Comparison of ENCODE assay signal across 8 cellular contexts in genomic region chr1:85520838-85521820, GRCh38. TPM values are rescaled to one million over a fixed set of nuclear protein-coding genes. Genes with fewer than 3 reads are reported as not detected.
DNase-seq lines count a peak whose midpoint lies in the region; ATAC-seq, FAIRE-seq and TF ChIP-seq lines count a peak whose summit lies in the region.
"Not testable (repeated sequence)": the region's sequence is repeated elsewhere in the genome, so short reads cannot be mapped to it uniquely, and the experiment has no call there.
"Had no signal": no experiment of that assay in that cellular context is flagged by ENCODE, and none has a peak within 500 bp of the region (broad histone marks: within the 10 kb centered on the region; RNA-seq: fewer than 3 reads in every experiment).

No MANE protein-coding gene starts in this region.

- not testable (repeated sequence) for BruUV-seq in Panc1 (replicated peaks; lab: Mats Ljungman, UMichigan)

- H3K9me3 ChIP-seq in Panc1 (ENCODE audit: control insufficient read depth, insufficient read depth, low read depth, low read length); astrocyte (ENCODE audit: insufficient read depth, low read depth, low read length); psoas muscle: not testable (repeated sequence)

- TF ChIP-seq CTCF in HFFc6 (IDR thresholded peaks at IDR 0.05); Panc1 (IDR thresholded peaks at IDR 0.05); astrocyte (IDR thresholded peaks at IDR 0.05; ENCODE audit: insufficient read depth, low read depth, low read length); psoas muscle (IDR thresholded peaks at IDR 0.05): not testable (repeated sequence)

- not testable (repeated sequence) for H4K20me1 ChIP-seq in astrocyte (ENCODE audit: insufficient read depth, low read length)

- not testable (repeated sequence) for H3K9me3 Mint-ChIP-seq in HFFc6; astrocyte (ENCODE audit: unreplicated experiment)

- H3K9ac ChIP-seq in astrocyte (ENCODE audit: low read length), result peak overlapping the region; percentile 73

- H3K27ac Mint-ChIP-seq in HFFc6, result peak overlapping the region; percentile 88
- peak overlapping the region; percentile 92 for H3K27ac Mint-ChIP-seq in astrocyte (ENCODE audit: unreplicated experiment)

- H3K27ac ChIP-seq in Panc1 (ENCODE audit: low read length) (peak overlapping the region; percentile 94), astrocyte (ENCODE audit: low read depth, low read length) (peak overlapping the region; percentile 84), psoas muscle (peak overlapping the region; percentile 60)

- peaks cover 14% of the 10 kb centered on the region for H3K36me3 Mint-ChIP-seq in HFFc6 (ENCODE audit: low read depth)
- H3K36me3 Mint-ChIP-seq in astrocyte (ENCODE audit: low read depth, unreplicated experiment), result not testable (repeated sequence)

- not testable (repeated sequence) for H3K27me3 ChIP-seq in Panc1 (ENCODE audit: control insufficient read depth, insufficient read depth, low read length); astrocyte (ENCODE audit: insufficient read depth, low read length); psoas muscle (ENCODE audit: insufficient read depth in 3 of 3, low read length in 2 of 3)

- in situ Hi-C loops in Panc1 (cut with HindIII; ENCODE audit: low pct_unique_long_range_greater_than_20kb, low sequenced_read_pairs), result not testable (repeated sequence)

- H3K4me1 Mint-ChIP-seq in HFFc6 (ENCODE audit: low read depth), result peaks cover 60% of the 10 kb centered on the region
- peaks cover 44% of the 10 kb centered on the region for H3K4me1 Mint-ChIP-seq in astrocyte (ENCODE audit: low read depth, unreplicated experiment)

- peak overlapping the region; percentile 74 for H3K4me2 ChIP-seq in astrocyte (ENCODE audit: low read length)

- peak; percentile 90 for FAIRE-seq in astrocyte (lab: Jason Lieb, UNC)

- POLR2A ChIA-PET in Panc1 (lab: Charles Lee), result not testable (repeated sequence)

- H3K27me3 Mint-ChIP-seq in HFFc6 (ENCODE audit: insufficient read depth); astrocyte (ENCODE audit: low read depth, unreplicated experiment): not testable (repeated sequence)

- CTCF ChIA-PET in Panc1 (lab: Charles Lee), result not testable (repeated sequence)

- not testable (repeated sequence) for H3K36me3 ChIP-seq in Panc1 (ENCODE audit: control insufficient read depth, insufficient read depth, low read length); astrocyte (ENCODE audit: insufficient read depth, low read length); psoas muscle (ENCODE audit: insufficient read depth in 1 of 2, low read depth in 1 of 2)

- WGBS in psoas muscle, 3 donors, result 56 to 61% (median 58%) methylated on average over 10 to 11 of the region's 15 CpGs

- H3K4me3 Mint-ChIP-seq in HFFc6, result peak overlapping the region; percentile 78
- H3K4me3 Mint-ChIP-seq in astrocyte (ENCODE audit: unreplicated experiment), result peak overlapping the region; percentile 54

- ATAC-seq in Panc1 (peak; percentile 90), psoas muscle (peak; percentile 21 to 78 (median 50))

- DNase-seq in EH (ENCODE audit: low read depth) (peak; percentile 91), HFFc6 (peak; percentile 92), astrocyte (ENCODE audit: low read depth) (peak; percentile 90), fibroblast of gingiva (ENCODE audit: low read depth) (peak; percentile 77), islet precursor cell (peak; percentile 78), psoas muscle (peak in 1 of 2 donors; percentile 12)
- not testable (repeated sequence) for DNase-seq in Panc1 (ENCODE audit: low read depth, low spot score)

- peaks cover 38% of the 10 kb centered on the region for H3K79me2 ChIP-seq in astrocyte (ENCODE audit: insufficient read depth, low read length)

- H2AFZ ChIP-seq in astrocyte (ENCODE audit: low read depth, low read length), result not testable (repeated sequence)

- H3K4me1 ChIP-seq in Panc1 (ENCODE audit: control insufficient read depth, insufficient read depth, low read length) (peaks cover 46% of the 10 kb centered on the region), astrocyte (ENCODE audit: insufficient read depth, low read length) (peaks cover 12% of the 10 kb centered on the region)
- not testable (repeated sequence) for H3K4me1 ChIP-seq in psoas muscle

- H3K4me3 ChIP-seq in Panc1 (ENCODE audit: low read depth in 2 of 2, low read length in 2 of 2) (peak overlapping the region; percentile 23 to 53), astrocyte (ENCODE audit: insufficient read depth, low read depth, low read length) (peak overlapping the region; percentile 13)
- not testable (repeated sequence) for H3K4me3 ChIP-seq in psoas muscle

- intact Hi-C loops in Panc1 (cut with micrococcal nuclease; ENCODE audit: unreplicated experiment); psoas muscle (cut with DNase I): not testable (repeated sequence)

RNA-seq across cellular contexts. Expression of gene DDAH1, which starts 56.2 kb away (rescaled TPM):
- 100 to 1,000 TPM; 235 to 320 (median 277) TPM for total RNA-seq in HFFc6 (2021; fragmentation: NEBNext Ultra II Directional; extraction: Animal tissue kit (Norgen Biotek cat#: 25700))
- 85.4 TPM for total RNA-seq in Panc1 (2021; ENCODE audit: unreplicated experiment)
- 34.5 TPM for polyA plus RNA-seq in Panc1 (2012; ENCODE audit: insufficient read length)
- total RNA-seq in astrocyte, result 76.7 and 112 TPM in 2 replicates
- 10 to 100 TPM in 3 of 4 donors, 1 to 10 TPM in 1; 8.2 to 53.6 (median 28.1) TPM for total RNA-seq in psoas muscle
- polyA plus RNA-seq in psoas muscle, result 1 to 10 TPM; 2.1 to 4.3 (median 3.2) TPM
- total RNA-seq: CD8-positive, alpha-beta T cell had no signal

RNA-seq across cellular contexts. Expression of gene CCN1, which starts 59.4 kb away (rescaled TPM):
- 1,000 to 10,000 TPM in 3 of 6 experiments, 100 to 1,000 TPM in 3; 877 to 1,071 (median 1,004) TPM for total RNA-seq in HFFc6 (2021; fragmentation: NEBNext Ultra II Directional; extraction: Animal tissue kit (Norgen Biotek cat#: 25700))
- total RNA-seq in Panc1 (2021; ENCODE audit: unreplicated experiment) (355 TPM), astrocyte (624 and 672 TPM in 2 replicates), psoas muscle (100 to 1,000 TPM in 2 of 4 donors, 10 to 100 TPM in 2; 43.3 to 171 (median 103) TPM)
- polyA plus RNA-seq in Panc1 (2012; ENCODE audit: insufficient read length), result 366 TPM
- polyA plus RNA-seq in psoas muscle, result 10 to 100 TPM in 2 of 3 donors, 1 to 10 TPM in 1; 10.0 to 21.6 (median 20.5) TPM
- total RNA-seq: CD8-positive, alpha-beta T cell had no signal
